In the genomic region with DNA sequence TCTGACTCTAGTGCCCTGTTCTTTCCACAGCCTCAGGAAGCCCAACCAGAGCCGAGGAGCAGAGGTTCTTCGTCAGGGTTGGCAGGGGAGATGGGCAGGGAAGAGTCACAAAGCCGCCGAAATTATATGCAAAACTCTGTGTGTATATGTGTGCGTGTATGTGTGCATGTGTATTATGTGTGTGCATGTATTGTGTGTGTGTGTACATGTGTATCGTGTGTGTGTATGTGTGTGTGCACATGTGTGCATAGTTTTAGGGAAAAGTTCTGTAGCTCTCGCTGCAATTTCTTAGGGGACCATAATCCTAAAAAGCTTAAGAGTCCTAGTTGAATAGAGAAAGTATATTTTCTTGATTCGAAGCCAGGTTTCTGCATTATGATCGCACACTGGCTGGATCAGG, we compare ENCODE assay signal across 17 cellular contexts. TPM values are rescaled to one million over a fixed set of nuclear protein-coding genes. Genes with fewer than 3 reads are reported as not detected.
A peak's percentile ranks its signal among the peaks of the same experiment; 100 is the strongest.
DNase-seq lines count a peak whose midpoint lies in the region; ATAC-seq and TF ChIP-seq lines count a peak whose summit lies in the region.
"Had no signal": no experiment of that assay in that cellular context is flagged by ENCODE, and none has a peak within 500 bp of the region (broad histone marks: within the 10 kb centered on the region; RNA-seq: fewer than 3 reads in every experiment).

No MANE protein-coding gene starts in this region.

- no peak overlapping the region for H3K4me3 ChIP-seq in BLaER1 treated with 17β-estradiol and CSF1 and Interleukin-3, amounts not matched to agents 10 nM and 100 nM
- H3K4me3 ChIP-seq in neuronal stem cell (ENCODE audit: low read length in 2 of 2): no peak overlapping the region
- H3K4me3 ChIP-seq: coronary artery had no signal

- H4K20me1 ChIP-seq in BLaER1 treated with 17β-estradiol and CSF1 and Interleukin-3, amounts not matched to agents 10 nM and 100 nM: peaks cover 0 to 27% (median 11%) of the 10 kb centered on the region in 11 experiments; a peak in 10 of 22 replicates

- peaks cover 49 to 88% (median 62%) of the 10 kb centered on the region in 10 experiments for H3K4me1 ChIP-seq in BLaER1 treated with 17β-estradiol and CSF1 and Interleukin-3, amounts not matched to agents 10 nM and 100 nM
- peaks cover 27 to 38% of the 10 kb centered on the region in 2 donors for H3K4me1 ChIP-seq in neuronal stem cell (ENCODE audit: control insufficient read depth in 2 of 2, insufficient read depth in 1 of 2, low read depth in 1 of 2, low read length in 2 of 2)
- H3K4me1 ChIP-seq: foreskin keratinocyte had no signal

- H3K4me3 Mint-ChIP-seq in activated CD8-positive, alpha-beta memory T cell treated with anti-CD3 and anti-CD28 coated beads, Interleukin-2, amount 10 ng/mL, durations not matched to agents 7 days and 5 days: no peak overlapping the region
- H3K4me3 Mint-ChIP-seq in T-helper 17 cell (no peak overlapping the region), natural killer cell (no peak overlapping the region)
- H3K4me3 Mint-ChIP-seq: activated naive CD4-positive, alpha-beta T cell treated with anti-CD3 and anti-CD28 coated beads, Interleukin-2, amount 50 U/mL, for 24 hours; memory B cell; stimulated activated naive CD8-positive, alpha-beta T cell treated with anti-CD3 and anti-CD28 coated beads, Interleukin-15, Interleukin-2, amounts not matched to agents 100 ng/mL and 50 ng/mL, for 24 hours had no signal

- CTCF ChIA-PET in activated CD8-positive, alpha-beta memory T cell treated with anti-CD3 and anti-CD28 coated beads, Interleukin-2, amount 10 ng/mL, durations not matched to agents 7 days and 5 days (lab: Charles Lee): interaction anchor here (0.6 to 12.6 kb wide), 37 partner anchors 9 to 441 kb away, joined by 3 to 141 read pairs (median 6); a partner anchor contains a TSS

- H3K9me3 ChIP-seq in BLaER1 treated with 17β-estradiol and CSF1 and Interleukin-3, amounts not matched to agents 10 nM and 100 nM (replicated peaks in 1 of 11): no peaks in the 10 kb centered on the region
- H3K9me3 ChIP-seq in T-helper 17 cell (ENCODE audit: control insufficient read depth, low read length, poor library complexity, severe bottlenecking) (no peaks in the 10 kb centered on the region), neuronal stem cell (replicated peaks in 1 of 2; ENCODE audit: control insufficient read depth in 2 of 2, insufficient read depth in 1 of 2, low read depth in 1 of 2, low read length in 2 of 2) (no peaks in the 10 kb centered on the region)
- H3K9me3 ChIP-seq: SK-N-SH had no signal

- H3K27ac Mint-ChIP-seq in activated CD8-positive, alpha-beta memory T cell treated with anti-CD3 and anti-CD28 coated beads, Interleukin-2, amount 10 ng/mL, durations not matched to agents 7 days and 5 days: peak overlapping the region; percentile 32
- H3K27ac Mint-ChIP-seq in T-helper 17 cell: peak overlapping the region; percentile 86
- H3K27ac Mint-ChIP-seq in natural killer cell: peak overlapping the region in 1 of 2 donors; percentile 23
- H3K27ac Mint-ChIP-seq: memory B cell had no signal

- H3K27me3 ChIP-seq in BLaER1 treated with 17β-estradiol and CSF1 and Interleukin-3, amounts not matched to agents 10 nM and 100 nM: no peaks in the 10 kb centered on the region
- H3K27me3 ChIP-seq in neuronal stem cell (ENCODE audit: control insufficient read depth in 3 of 3, insufficient read depth in 3 of 3, low read depth in 1 of 3, low read length in 3 of 3): no peaks in the 10 kb centered on the region
- H3K27me3 ChIP-seq: foreskin keratinocyte had no signal

- no peaks in the 10 kb centered on the region for H3K9me3 Mint-ChIP-seq in activated CD8-positive, alpha-beta memory T cell treated with anti-CD3 and anti-CD28 coated beads, Interleukin-2, amount 10 ng/mL, durations not matched to agents 7 days and 5 days (ENCODE audit: low read depth)
- no peaks in the 10 kb centered on the region for H3K9me3 Mint-ChIP-seq in natural killer cell
- H3K9me3 Mint-ChIP-seq: activated naive CD4-positive, alpha-beta T cell treated with anti-CD3 and anti-CD28 coated beads, Interleukin-2, amount 50 U/mL, for 24 hours; effector memory CD8-positive, alpha-beta T cell; memory B cell; stimulated activated naive CD8-positive, alpha-beta T cell treated with anti-CD3 and anti-CD28 coated beads, Interleukin-15, Interleukin-2, amounts not matched to agents 100 ng/mL and 50 ng/mL, for 24 hours had no signal

- no peak overlapping the region for H3K14ac ChIP-seq in neuronal stem cell (ENCODE audit: low read length)

- H3K4me1 Mint-ChIP-seq in activated CD8-positive, alpha-beta memory T cell treated with anti-CD3 and anti-CD28 coated beads, Interleukin-2, amount 10 ng/mL, durations not matched to agents 7 days and 5 days: peaks cover 61% of the 10 kb centered on the region
- H3K4me1 Mint-ChIP-seq in T-helper 17 cell (peaks cover 36% of the 10 kb centered on the region), natural killer cell (peaks cover 45 to 52% of the 10 kb centered on the region in 2 donors)

- no peak overlapping the region for H3K27ac ChIP-seq in BLaER1 treated with 17β-estradiol and CSF1 and Interleukin-3, amounts not matched to agents 10 nM and 100 nM
- no peak overlapping the region for H3K27ac ChIP-seq in neuronal stem cell (replicated peaks; ENCODE audit: low read length)
- H3K27ac ChIP-seq: foreskin keratinocyte had no signal

- no peak overlapping the region for H2BK12ac ChIP-seq in neuronal stem cell (ENCODE audit: low read length)

- H3K36me3 ChIP-seq in BLaER1 treated with 17β-estradiol and CSF1 and Interleukin-3, amounts not matched to agents 10 nM and 100 nM: peaks cover 61 to 84% (median 78%) of the 10 kb centered on the region in 11 experiments
- H3K36me3 ChIP-seq in neuronal stem cell (replicated peaks in 1 of 2; ENCODE audit: control insufficient read depth in 2 of 2, insufficient read depth in 2 of 2, low read length in 2 of 2): peaks cover 26 to 83% of the 10 kb centered on the region in 2 donors

- H2BK5ac ChIP-seq in neuronal stem cell (ENCODE audit: low read length): no peak overlapping the region

- H4K8ac ChIP-seq in neuronal stem cell (ENCODE audit: low read depth, low read length): no peak overlapping the region

- ATAC-seq in activated CD8-positive, alpha-beta memory T cell treated with anti-CD3 and anti-CD28 coated beads, Interleukin-2, amount 10 ng/mL, durations not matched to agents 7 days and 5 days: no peak
- ATAC-seq in T-helper 17 cell (no peak), natural killer cell (no peak)
- ATAC-seq: effector memory CD8-positive, alpha-beta T cell had no signal

- H3K27me3 Mint-ChIP-seq in activated CD8-positive, alpha-beta memory T cell treated with anti-CD3 and anti-CD28 coated beads, Interleukin-2, amount 10 ng/mL, durations not matched to agents 7 days and 5 days: no peaks in the 10 kb centered on the region
- H3K27me3 Mint-ChIP-seq in T-helper 17 cell: no peaks in the 10 kb centered on the region
- H3K27me3 Mint-ChIP-seq in natural killer cell (ENCODE audit: low read depth in 2 of 2): no peaks in the 10 kb centered on the region
- H3K27me3 Mint-ChIP-seq: activated naive CD4-positive, alpha-beta T cell treated with anti-CD3 and anti-CD28 coated beads, Interleukin-2, amount 50 U/mL, for 24 hours; effector memory CD8-positive, alpha-beta T cell; memory B cell; stimulated activated naive CD8-positive, alpha-beta T cell treated with anti-CD3 and anti-CD28 coated beads, Interleukin-15, Interleukin-2, amounts not matched to agents 100 ng/mL and 50 ng/mL, for 24 hours had no signal

- TF ChIP-seq CTCF in natural killer cell (IDR thresholded peaks at IDR 0.05): no peak

- WGBS in neuronal stem cell (ENCODE audit: extremely low coverage in 2 of 2, insufficient read length in 2 of 2, insufficient replicate concordance in 1 of 2), 2 donors: no CpG with 5 or more reads among the region's 9 CpGs

- H2BK15ac ChIP-seq in neuronal stem cell (ENCODE audit: low read length): peak overlapping the region; percentile 79

- intact Hi-C loops in natural killer cell (cut with micrococcal nuclease): loop anchor here (1.0 kb wide), 1 partner anchor 205 kb away; no protein-coding TSS in a partner anchor

- H2AFZ ChIP-seq in neuronal stem cell (ENCODE audit: low read length): no peak overlapping the region

- peaks cover 32% of the 10 kb centered on the region for H3K36me3 Mint-ChIP-seq in activated CD8-positive, alpha-beta memory T cell treated with anti-CD3 and anti-CD28 coated beads, Interleukin-2, amount 10 ng/mL, durations not matched to agents 7 days and 5 days
- H3K36me3 Mint-ChIP-seq in T-helper 17 cell (ENCODE audit: low read depth) (peaks cover 2% of the 10 kb centered on the region), natural killer cell (no peaks in the 10 kb centered on the region)

- no peak overlapping the region for H2AK5ac ChIP-seq in neuronal stem cell (ENCODE audit: low read depth, low read length)

- H3K79me1 ChIP-seq in neuronal stem cell (ENCODE audit: low read depth, low read length): no peaks in the 10 kb centered on the region

- no peak overlapping the region for H3K18ac ChIP-seq in neuronal stem cell (ENCODE audit: low read length)

- H3K23ac ChIP-seq in neuronal stem cell (ENCODE audit: low read depth, low read length, poor library complexity): no peak overlapping the region

- no peak for DNase-seq in activated CD8-positive, alpha-beta memory T cell treated with anti-CD3 and anti-CD28 coated beads, Interleukin-2, amount 10 ng/mL, durations not matched to agents 7 days and 5 days
- no peak for DNase-seq in activated CD8-positive, alpha-beta memory T cell treated with anti-CD3 and anti-CD28 coated beads, Interleukin-2, amount 50 U/mL, for 4 hours
- no peak for DNase-seq in T-helper 17 cell
- DNase-seq in neuronal stem cell (ENCODE audit: low spot score): no peak
- no peak for DNase-seq in activated CD4-positive, alpha-beta T cell treated with anti-CD3 and anti-CD28 coated beads for 4 hours
- no peak for DNase-seq in activated CD4-positive, alpha-beta T cell treated with anti-CD3 and anti-CD28 coated beads for 48 hours
- no peak for DNase-seq in natural killer cell
- DNase-seq: activated CD4-positive, alpha-beta T cell treated with anti-CD3 and anti-CD28 coated beads for 1 hour; foreskin keratinocyte; NCI-H446 treated with DMSO at 0.1 percent for 48 hours had no signal

- no peak overlapping the region for H4K91ac ChIP-seq in neuronal stem cell (ENCODE audit: low read depth, low read length, poor library complexity)

- peak overlapping the region in 8 of 11 experiments; percentile 88 to 98 (median 96); a peak in 9 of 22 replicates for H3K4me2 ChIP-seq in BLaER1 treated with 17β-estradiol and CSF1 and Interleukin-3, amounts not matched to agents 10 nM and 100 nM
- no peak overlapping the region for H3K4me2 ChIP-seq in neuronal stem cell (ENCODE audit: insufficient read depth, low read length, poor library complexity, severe bottlenecking)
- H3K4me2 ChIP-seq: SK-N-SH had no signal

- H2BK120ac ChIP-seq in neuronal stem cell (ENCODE audit: low read depth, low read length): no peak overlapping the region

- H3K4ac ChIP-seq in neuronal stem cell (ENCODE audit: low read length): no peak overlapping the region

- H3K9ac ChIP-seq in BLaER1 treated with 17β-estradiol and CSF1 and Interleukin-3, amounts not matched to agents 10 nM and 100 nM: peak overlapping the region in 3 of 11 experiments; percentile 6 to 89 (median 79); a peak in 1 of 22 replicates
- no peak overlapping the region for H3K9ac ChIP-seq in neuronal stem cell (ENCODE audit: low read depth, low read length, poor library complexity)
- H3K9ac ChIP-seq: SK-N-SH had no signal

RNA-seq across cellular contexts. Expression of a gene that starts 17.0 kb away (rescaled TPM):
- 10 to 100 TPM; 25.5 to 31.4 TPM for total RNA-seq in activated CD8-positive, alpha-beta memory T cell treated with anti-CD3 and anti-CD28 coated beads, Interleukin-2, amount 10 ng/mL, durations not matched to agents 7 days and 5 days
- 10 to 100 TPM; 32.7 to 42.9 TPM for total RNA-seq in T-helper 17 cell
- polyA plus RNA-seq in neuronal stem cell (2013, experiment 1 of 2): 10.8 TPM
- polyA plus RNA-seq in neuronal stem cell (2013, experiment 2 of 2): 10.2 TPM
- 10 to 100 TPM; 47.3 to 54.2 (median 48.7) TPM for total RNA-seq in natural killer cell
